ENCODE assay signal across 8 cellular contexts in the genomic region with DNA sequence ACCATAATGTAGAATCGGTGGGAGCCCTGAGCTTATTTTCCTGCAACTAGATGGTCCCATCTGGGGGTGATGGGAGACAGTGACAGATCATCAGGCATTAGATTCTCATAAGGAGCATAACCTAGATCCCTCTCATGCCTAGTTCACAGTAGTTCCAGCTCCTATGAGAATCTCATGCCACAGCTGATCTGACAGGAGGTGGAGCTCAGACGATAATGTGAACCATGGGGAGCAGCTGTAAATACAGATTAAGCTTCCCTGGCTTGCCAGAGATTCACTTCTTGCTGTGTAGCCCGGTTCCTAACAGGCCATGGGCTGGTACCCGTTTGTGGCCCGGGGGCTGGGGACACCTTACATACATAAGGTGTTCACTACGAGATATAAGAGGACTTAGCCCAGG. TPM values are rescaled to one million over a fixed set of nuclear protein-coding genes. Genes with fewer than 3 reads are reported as not detected.
DNase-seq lines count a peak whose midpoint lies in the region; ATAC-seq, FAIRE-seq and TF ChIP-seq lines count a peak whose summit lies in the region.

No MANE protein-coding gene starts in this region.

- no peak for FAIRE-seq in H54 (lab: Jason Lieb, UNC)

- no peak overlapping the region for H3K18ac ChIP-seq in H9 (ENCODE audit: insufficient read length, low read depth, low read length)

- CTCF ChIA-PET in activated CD8-positive, alpha-beta T cell treated with anti-CD3 and anti-CD28 coated beads, Interleukin-2, amount 10 ng/mL, durations not matched to agents 7 days and 5 days (lab: Charles Lee) = no interaction called here

- H4K8ac ChIP-seq in H9 (replicated peaks; ENCODE audit: insufficient read length, low read depth, low read length) = no peak overlapping the region

- peaks cover 0 to 6% (median 0%) of the 10 kb centered on the region in 11 experiments; a peak in 2 of 22 replicates for H3K36me3 ChIP-seq in BLaER1 treated with 17β-estradiol and CSF1 and Interleukin-3, amounts not matched to agents 10 nM and 100 nM
- no peaks in the 10 kb centered on the region for H3K36me3 ChIP-seq in mucosa of stomach (ENCODE audit: control insufficient read depth, insufficient read depth, low read length)

- no peak overlapping the region for H4K91ac ChIP-seq in H9 (ENCODE audit: insufficient read length, low read depth, low read length)

- no peak overlapping the region for H3K14ac ChIP-seq in H9 (ENCODE audit: insufficient read depth, low read length)

- no peak overlapping the region for H3K56ac ChIP-seq in H9 (ENCODE audit: insufficient read length, low read depth, low read length)

- H2BK12ac ChIP-seq in H9 (ENCODE audit: insufficient read length, low read depth, low read length) = no peak overlapping the region

- TF ChIP-seq POLR2A in H54 (IDR thresholded peaks at IDR 0.05; ENCODE audit: low read depth, low read length) = no peak

- no peak overlapping the region for H4K5ac ChIP-seq in H9 (ENCODE audit: insufficient read length, low read depth, low read length)

- H3K36me3 Mint-ChIP-seq in H9 (ENCODE audit: insufficient read depth in 1 of 3, low read depth in 3 of 3) = peaks cover 0 to 2% (median 0%) of the 10 kb centered on the region in 3 experiments; a peak in 1 of 7 replicates
- peaks cover 15% of the 10 kb centered on the region for H3K36me3 Mint-ChIP-seq in activated CD8-positive, alpha-beta T cell treated with anti-CD3 and anti-CD28 coated beads, Interleukin-2, amount 10 ng/mL, durations not matched to agents 7 days and 5 days (ENCODE audit: low read depth)

- H2BK20ac ChIP-seq in H9 (ENCODE audit: low read depth, low read length, poor library complexity, severe bottlenecking) = no peak overlapping the region

- H3K23ac ChIP-seq in H9 (ENCODE audit: insufficient read length, low read depth, low read length) = no peak overlapping the region

- POLR2A ChIA-PET in activated CD8-positive, alpha-beta T cell treated with anti-CD3 and anti-CD28 coated beads, Interleukin-2, amount 10 ng/mL, durations not matched to agents 7 days and 5 days (lab: Charles Lee) = interaction anchor here (0.6 kb wide), 2 partner anchors 11 to 79 kb away, joined by 3 read pairs; no protein-coding TSS in a partner anchor

- H2BK5ac ChIP-seq in H9 (ENCODE audit: insufficient read length, low read length) = no peak overlapping the region

- no peaks in the 10 kb centered on the region for H3K9me3 ChIP-seq in BLaER1 treated with 17β-estradiol and CSF1 and Interleukin-3, amounts not matched to agents 10 nM and 100 nM (replicated peaks in 1 of 11)
- no peaks in the 10 kb centered on the region for H3K9me3 ChIP-seq in H9 (ENCODE audit: control insufficient read depth, low read depth, low read length)
- H3K9me3 ChIP-seq in mucosa of stomach (ENCODE audit: control insufficient read depth, low read length) = no peaks in the 10 kb centered on the region

- H3K23me2 ChIP-seq in H9 (ENCODE audit: insufficient read length, low read depth, low read length, poor library complexity, severe bottlenecking) = peaks cover 7% of the 10 kb centered on the region

- peak overlapping the region in 2 of 11 experiments; percentile 91 to 92; a peak in 4 of 22 replicates for H3K9ac ChIP-seq in BLaER1 treated with 17β-estradiol and CSF1 and Interleukin-3, amounts not matched to agents 10 nM and 100 nM
- H3K9ac ChIP-seq in H9 (ENCODE audit: extremely low read depth, insufficient read length, low read length) (no peak overlapping the region), mucosa of stomach (ENCODE audit: low read length) (peak overlapping the region; percentile 87)

- no peak overlapping the region for H3K27ac Mint-ChIP-seq in H9
- peak overlapping the region; percentile 98 for H3K27ac Mint-ChIP-seq in activated CD8-positive, alpha-beta T cell treated with anti-CD3 and anti-CD28 coated beads, Interleukin-2, amount 10 ng/mL, durations not matched to agents 7 days and 5 days

- peaks cover 19 to 23% of the 10 kb centered on the region in 2 experiments for H3K4me1 Mint-ChIP-seq in H9
- H3K4me1 Mint-ChIP-seq in activated CD8-positive, alpha-beta T cell treated with anti-CD3 and anti-CD28 coated beads, Interleukin-2, amount 10 ng/mL, durations not matched to agents 7 days and 5 days (ENCODE audit: low read depth) = peaks cover 28% of the 10 kb centered on the region

- WGBS in H9 (ENCODE audit: extremely low coverage, insufficient read length, low lambda C conversion rate) = no CpG with 5 or more reads among the region's 6 CpGs

- no peak overlapping the region for H2BK120ac ChIP-seq in H9 (ENCODE audit: low read depth, low read length, poor library complexity, severe bottlenecking)

- DNase-seq in H9 (no peak), H54 (ENCODE audit: insufficient read length, low spot score) (no peak), cortex of kidney (lab: John Stamatoyannopoulos, UW) (no peak)
- no peak for DNase-seq in activated CD8-positive, alpha-beta T cell treated with anti-CD3 and anti-CD28 coated beads, Interleukin-2, amount 10 ng/mL, durations not matched to agents 7 days and 5 days

- no peaks in the 10 kb centered on the region for H3K79me1 ChIP-seq in H9 (ENCODE audit: insufficient read depth, low read depth, low read length, poor library complexity, severe bottlenecking)

- ATAC-seq in activated CD8-positive, alpha-beta T cell treated with anti-CD3 and anti-CD28 coated beads, Interleukin-2, amount 10 ng/mL, durations not matched to agents 7 days and 5 days = no peak
- ATAC-seq in HG03135 (IDR thresholded peaks at IDR 0.05; ENCODE audit: unreplicated experiment) = no peak
- ATAC-seq in GM18861 (IDR thresholded peaks at IDR 0.05; ENCODE audit: unreplicated experiment) = no peak

- no peaks in the 10 kb centered on the region for H3K27me3 ChIP-seq in BLaER1 treated with 17β-estradiol and CSF1 and Interleukin-3, amounts not matched to agents 10 nM and 100 nM
- no peaks in the 10 kb centered on the region for H3K27me3 ChIP-seq in H9 (ENCODE audit: insufficient read depth, low read length)
- H3K27me3 ChIP-seq in mucosa of stomach (ENCODE audit: control insufficient read depth, insufficient read depth, low read length) = no peaks in the 10 kb centered on the region

- no peaks in the 10 kb centered on the region for H3K27me3 Mint-ChIP-seq in H9 (ENCODE audit: low read depth)
- H3K27me3 Mint-ChIP-seq in activated CD8-positive, alpha-beta T cell treated with anti-CD3 and anti-CD28 coated beads, Interleukin-2, amount 10 ng/mL, durations not matched to agents 7 days and 5 days (ENCODE audit: low read depth) = no peaks in the 10 kb centered on the region

- no peak for TF ChIP-seq CTCF in H9 (conservative IDR thresholded peaks at IDR 0.05)

- no peak overlapping the region for H3K4ac ChIP-seq in H9 (ENCODE audit: low read depth, low read length)

- H3K4me3 Mint-ChIP-seq in H9 = peak overlapping the region; percentile 89 to 96
- peak overlapping the region; percentile 96 for H3K4me3 Mint-ChIP-seq in activated CD8-positive, alpha-beta T cell treated with anti-CD3 and anti-CD28 coated beads, Interleukin-2, amount 10 ng/mL, durations not matched to agents 7 days and 5 days

- H3K4me1 ChIP-seq in BLaER1 treated with 17β-estradiol and CSF1 and Interleukin-3, amounts not matched to agents 10 nM and 100 nM = peaks cover 15 to 49% (median 34%) of the 10 kb centered on the region in 10 experiments; a peak in 19 of 20 replicates
- no peaks in the 10 kb centered on the region for H3K4me1 ChIP-seq in H9 (ENCODE audit: insufficient read depth, low read length)
- H3K4me1 ChIP-seq in mucosa of stomach (ENCODE audit: control insufficient read depth, insufficient read depth, low read length) = peaks cover 8% of the 10 kb centered on the region

- peaks cover 7 to 31% (median 28%) of the 10 kb centered on the region in 11 experiments; a peak in 16 of 22 replicates for H4K20me1 ChIP-seq in BLaER1 treated with 17β-estradiol and CSF1 and Interleukin-3, amounts not matched to agents 10 nM and 100 nM
- no peaks in the 10 kb centered on the region for H4K20me1 ChIP-seq in H9 (ENCODE audit: control insufficient read depth, insufficient read depth, insufficient read length)

- no peak overlapping the region for H2AK5ac ChIP-seq in H9 (ENCODE audit: insufficient read length, low read length)

- H3K79me2 ChIP-seq in H9 (ENCODE audit: insufficient read depth, low read length) = peaks cover 3% of the 10 kb centered on the region; the same call in 1 of the 2 replicates

- no peaks in the 10 kb centered on the region for H3K9me3 Mint-ChIP-seq in H9
- H3K9me3 Mint-ChIP-seq in activated CD8-positive, alpha-beta T cell treated with anti-CD3 and anti-CD28 coated beads, Interleukin-2, amount 10 ng/mL, durations not matched to agents 7 days and 5 days (ENCODE audit: insufficient read depth) = no peaks in the 10 kb centered on the region

- no peak overlapping the region for H2AFZ ChIP-seq in H9 (ENCODE audit: low read length)

- peak overlapping the region in 10 of 11 experiments; percentile 86 to 98 (median 92); a peak in 19 of 22 replicates for H3K4me2 ChIP-seq in BLaER1 treated with 17β-estradiol and CSF1 and Interleukin-3, amounts not matched to agents 10 nM and 100 nM
- H3K4me2 ChIP-seq in H9 (ENCODE audit: insufficient read depth, insufficient read length, low read length) = no peak overlapping the region

- H3K4me3 ChIP-seq in BLaER1 treated with 17β-estradiol and CSF1 and Interleukin-3, amounts not matched to agents 10 nM and 100 nM = peak overlapping the region in 2 of 10 experiments; percentile 89 to 99; a peak in 1 of 20 replicates
- no peak overlapping the region for H3K4me3 ChIP-seq in mucosa of stomach (ENCODE audit: low read length)

- H2BK15ac ChIP-seq in H9 (ENCODE audit: low read depth, low read length) = no peak overlapping the region

- H3K27ac ChIP-seq in BLaER1 treated with 17β-estradiol and CSF1 and Interleukin-3, amounts not matched to agents 10 nM and 100 nM = peak overlapping the region in 2 of 11 experiments; percentile 23 to 89; a peak in 4 of 22 replicates
- no peak overlapping the region for H3K27ac ChIP-seq in H9 (ENCODE audit: insufficient read length, low read depth, low read length)

- no peak overlapping the region for H3T11ph ChIP-seq in H9 (ENCODE audit: low read length)

RNA-seq across cellular contexts. Expression of a gene that starts 1.2 kb away (rescaled TPM):
- 48.2 and 49.0 TPM in 2 replicates for total RNA-seq in H9 (2021)
- 10 to 100 TPM; 32.3 to 36.5 TPM for total RNA-seq in activated CD8-positive, alpha-beta T cell treated with anti-CD3 and anti-CD28 coated beads, Interleukin-2, amount 10 ng/mL, durations not matched to agents 7 days and 5 days
